16 cellular contexts compared by ENCODE assay signal in genomic region chr2:144849612-144850011, GRCh38.
"Had no signal": no experiment of that assay in that cellular context is flagged by ENCODE, and none has a peak within 500 bp of the region (broad histone marks: within the 10 kb centered on the region; RNA-seq: fewer than 3 reads in every experiment).

No MANE protein-coding gene starts in this region.

- H3K27ac Mint-ChIP-seq: activated B cell treated with CpG ODN at 0.5 μM for 24 hours; activated CD8-positive, alpha-beta T cell treated with anti-CD3 and anti-CD28 coated beads for 36 hours; activated naive CD8-positive, alpha-beta T cell treated with anti-CD3 and anti-CD28 coated beads for 36 hours; activated T-helper 17 cell treated with anti-CD3 and anti-CD28 coated beads, Interleukin-2, amount 50 U/mL, for 72 hours; nephron progenitor cell had no signal

- H3K36me3 ChIP-seq: thyroid gland had no signal

- H3K4me1 ChIP-seq: thyroid gland had no signal

- DNase-seq: activated B cell treated with CpG ODN at 0.5 μM for 24 hours; activated CD4-positive, alpha-beta T cell treated with anti-CD3 and anti-CD28 coated beads for 48 hours; activated CD8-positive, alpha-beta T cell treated with anti-CD3 and anti-CD28 coated beads for 36 hours; activated naive CD4-positive, alpha-beta T cell; activated naive CD8-positive, alpha-beta T cell treated with anti-CD3 and anti-CD28 coated beads for 36 hours; activated T-cell treated with anti-CD3 and anti-CD28 coated beads, Interleukin-2, amount 50 U/mL, for 1 hour; dorsolateral prefrontal cortex; nephron progenitor cell; occipital lobe; stimulated activated CD4-positive, alpha-beta T cell treated with anti-CD3 and anti-CD28 coated beads, Interleukin-2, amount 100 ng/mL, for 24 hours; stimulated activated naive CD4-positive, alpha-beta T cell treated with Interleukin-2 at 50 U/mL for 16 hours; T-helper 1 cell; T-helper 9 cell; thyroid gland had no signal

- H3K9me3 Mint-ChIP-seq: activated naive CD8-positive, alpha-beta T cell treated with anti-CD3 and anti-CD28 coated beads for 36 hours had no signal

- ATAC-seq: activated CD8-positive, alpha-beta T cell treated with anti-CD3 and anti-CD28 coated beads for 36 hours; activated T-helper 17 cell treated with anti-CD3 and anti-CD28 coated beads, Interleukin-2, amount 50 U/mL, for 72 hours had no signal

- H3K36me3 Mint-ChIP-seq: activated naive CD8-positive, alpha-beta T cell treated with anti-CD3 and anti-CD28 coated beads for 36 hours had no signal

- H3K4me3 ChIP-seq: lung, thyroid gland had no signal

- H3K9me3 ChIP-seq: thyroid gland had no signal

- H3K27ac ChIP-seq: dorsolateral prefrontal cortex, thyroid gland had no signal

- H3K27me3 ChIP-seq: dorsolateral prefrontal cortex, thyroid gland had no signal

- H3K4me1 Mint-ChIP-seq: activated naive CD8-positive, alpha-beta T cell treated with anti-CD3 and anti-CD28 coated beads for 36 hours; activated T-helper 17 cell treated with anti-CD3 and anti-CD28 coated beads, Interleukin-2, amount 50 U/mL, for 72 hours had no signal

- H3K4me3 Mint-ChIP-seq: activated B cell treated with CpG ODN at 0.5 μM for 24 hours; activated CD8-positive, alpha-beta T cell treated with anti-CD3 and anti-CD28 coated beads for 36 hours; activated naive CD8-positive, alpha-beta T cell treated with anti-CD3 and anti-CD28 coated beads for 36 hours; activated T-helper 17 cell treated with anti-CD3 and anti-CD28 coated beads, Interleukin-2, amount 50 U/mL, for 72 hours; nephron progenitor cell had no signal

- H3K27me3 Mint-ChIP-seq: activated B cell treated with CpG ODN at 0.5 μM for 24 hours; activated naive CD8-positive, alpha-beta T cell treated with anti-CD3 and anti-CD28 coated beads for 36 hours; activated T-helper 17 cell treated with anti-CD3 and anti-CD28 coated beads, Interleukin-2, amount 50 U/mL, for 72 hours had no signal
